Comparison of ENCODE assay signal across 15 cellular contexts in the genomic region with DNA sequence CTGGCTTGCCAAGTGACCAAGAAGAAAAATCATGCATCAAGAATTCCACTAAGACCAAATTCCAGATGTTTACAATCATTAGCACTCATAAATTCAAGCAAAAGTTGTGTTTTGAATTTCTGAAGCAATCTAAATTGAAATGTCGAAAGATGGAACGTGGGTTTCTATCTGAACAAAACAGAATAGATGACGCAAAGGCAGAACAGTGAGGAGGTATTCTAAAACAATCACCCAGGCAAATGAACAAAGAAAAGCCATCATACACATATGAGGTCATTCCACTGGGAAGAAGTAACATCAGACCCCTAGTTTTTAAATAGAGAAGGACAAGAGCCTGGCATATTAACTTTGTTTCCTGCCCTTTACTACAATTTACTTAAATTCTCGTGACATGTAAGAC. TPM values are rescaled to one million over a fixed set of nuclear protein-coding genes. Genes with fewer than 3 reads are reported as not detected.
DNase-seq lines count a peak whose midpoint lies in the region; ATAC-seq and TF ChIP-seq lines count a peak whose summit lies in the region.
"Had no signal": no experiment of that assay in that cellular context is flagged by ENCODE, and none has a peak within 500 bp of the region (broad histone marks: within the 10 kb centered on the region; RNA-seq: fewer than 3 reads in every experiment).

No MANE protein-coding gene starts in this region.

- H3K4me1 Mint-ChIP-seq in activated CD4-positive, alpha-beta T cell treated with anti-CD3 and anti-CD28 coated beads for 36 hours: peaks cover 33% of the 10 kb centered on the region
- peaks cover 18% of the 10 kb centered on the region for H3K4me1 Mint-ChIP-seq in activated CD4-positive, alpha-beta T cell treated with anti-CD3 and anti-CD28 coated beads, Interleukin-2, amount 10 ng/mL, durations not matched to agents 7 days and 5 days

- H3K27ac ChIP-seq in adrenal gland (peak overlapping the region in 3 of 5 donors; percentile 55 to 79 (median 70)), suprapubic skin (peak overlapping the region; percentile 61), heart left ventricle (no peak overlapping the region)
- H3K27ac ChIP-seq: VCaP had no signal

- H3K9me3 ChIP-seq in adrenal gland (replicated peaks in 1 of 3): no peaks in the 10 kb centered on the region
- no peaks in the 10 kb centered on the region for H3K9me3 ChIP-seq in suprapubic skin
- H3K9me3 ChIP-seq in heart left ventricle: no peaks in the 10 kb centered on the region
- H3K9me3 ChIP-seq: esophagus muscularis mucosa had no signal

- H3K36me3 ChIP-seq in adrenal gland (replicated peaks in 1 of 2): no peaks in the 10 kb centered on the region
- H3K36me3 ChIP-seq in suprapubic skin: no peaks in the 10 kb centered on the region
- H3K36me3 ChIP-seq in heart left ventricle: no peaks in the 10 kb centered on the region
- H3K36me3 ChIP-seq: esophagus muscularis mucosa had no signal

- TF ChIP-seq EP300 in suprapubic skin (IDR thresholded peaks at IDR 0.05): no peak

- no peak for DNase-seq in activated CD4-positive, alpha-beta T cell treated with anti-CD3 and anti-CD28 coated beads for 36 hours
- DNase-seq in activated CD4-positive, alpha-beta T cell treated with anti-CD3 and anti-CD28 coated beads, Interleukin-2, amount 10 ng/mL, durations not matched to agents 7 days and 5 days: no peak
- no peak for DNase-seq in adrenal gland
- peak; percentile 61 for DNase-seq in fibroblast of the conjunctiva (ENCODE audit: low read depth)
- DNase-seq in suprapubic skin (ENCODE audit: low spot score in 2 of 2): no peak
- DNase-seq in NOMO-1 (lab: John Stamatoyannopoulos, UW; ENCODE audit: unreplicated experiment in 2 of 2): no peak
- no peak for DNase-seq in heart left ventricle
- DNase-seq in mesenteric fat pad (ENCODE audit: low spot score): no peak
- DNase-seq: NCI-H2171, occipital lobe, substantia nigra had no signal

- H3K9me3 Mint-ChIP-seq in activated CD4-positive, alpha-beta T cell treated with anti-CD3 and anti-CD28 coated beads for 36 hours (ENCODE audit: low read depth): no peaks in the 10 kb centered on the region
- no peaks in the 10 kb centered on the region for H3K9me3 Mint-ChIP-seq in activated CD4-positive, alpha-beta T cell treated with anti-CD3 and anti-CD28 coated beads, Interleukin-2, amount 10 ng/mL, durations not matched to agents 7 days and 5 days
- H3K9me3 Mint-ChIP-seq: activated naive CD4-positive, alpha-beta T cell treated with anti-CD3 and anti-CD28 coated beads, Interleukin-2, amount 50 U/mL, for 72 hours had no signal

- H3K27me3 Mint-ChIP-seq in activated CD4-positive, alpha-beta T cell treated with anti-CD3 and anti-CD28 coated beads for 36 hours: no peaks in the 10 kb centered on the region
- H3K27me3 Mint-ChIP-seq in activated CD4-positive, alpha-beta T cell treated with anti-CD3 and anti-CD28 coated beads, Interleukin-2, amount 10 ng/mL, durations not matched to agents 7 days and 5 days: no peaks in the 10 kb centered on the region

- H3K4me1 ChIP-seq in adrenal gland (replicated peaks in 1 of 2) (peaks cover 4 to 27% of the 10 kb centered on the region in 2 donors), suprapubic skin (peaks cover 9% of the 10 kb centered on the region), heart left ventricle (peaks cover 0 to 41% (median 0%) of the 10 kb centered on the region in 12 donors)
- H3K4me1 ChIP-seq: esophagus muscularis mucosa had no signal

- TF ChIP-seq CTCF in adrenal gland (IDR thresholded peaks at IDR 0.05): no peak
- no peak for TF ChIP-seq CTCF in suprapubic skin (IDR thresholded peaks at IDR 0.05)
- no peak for TF ChIP-seq CTCF in heart left ventricle (IDR thresholded peaks at IDR 0.05)

- TF ChIP-seq POLR2A in adrenal gland (IDR thresholded peaks at IDR 0.05) (no peak), suprapubic skin (IDR thresholded peaks at IDR 0.05) (no peak), heart left ventricle (IDR thresholded peaks at IDR 0.05) (no peak)

- ATAC-seq in activated CD4-positive, alpha-beta T cell treated with anti-CD3 and anti-CD28 coated beads for 36 hours: no peak
- no peak for ATAC-seq in heart left ventricle

- WGBS in adrenal gland, 4 donors: 87 to 95% (median 92%) methylated on average over 4 of the region's 4 CpGs
- WGBS in suprapubic skin: 83% methylated on average over 4 of the region's 4 CpGs
- 93 to 97% (median 95%) methylated on average over 4 of the region's 4 CpGs for whole genome bisulfite sequencing in heart left ventricle, 4 donors

- CTCF ChIA-PET in activated CD4-positive, alpha-beta T cell treated with anti-CD3 and anti-CD28 coated beads for 36 hours (lab: Charles Lee): interaction anchor here (1.8 to 3.7 kb wide), 2 partner anchors 12 to 50 kb away, joined by 6 to 14 read pairs; no protein-coding TSS in a partner anchor
- CTCF ChIA-PET in activated CD4-positive, alpha-beta T cell treated with anti-CD3 and anti-CD28 coated beads, Interleukin-2, amount 10 ng/mL, durations not matched to agents 7 days and 5 days (lab: Charles Lee): interaction anchor here (1.6 kb wide), 1 partner anchor 119 kb away, joined by 3 read pairs; no protein-coding TSS in a partner anchor

- H3K27me3 ChIP-seq in adrenal gland (no peaks in the 10 kb centered on the region), suprapubic skin (no peaks in the 10 kb centered on the region), heart left ventricle (no peaks in the 10 kb centered on the region)
- H3K27me3 ChIP-seq: esophagus muscularis mucosa had no signal

- POLR2A ChIA-PET in activated CD4-positive, alpha-beta T cell treated with anti-CD3 and anti-CD28 coated beads for 36 hours (lab: Charles Lee): no interaction called here
- POLR2A ChIA-PET in activated CD4-positive, alpha-beta T cell treated with anti-CD3 and anti-CD28 coated beads, Interleukin-2, amount 10 ng/mL, durations not matched to agents 7 days and 5 days (lab: Charles Lee): interaction anchor here (0.7 kb wide), 1 partner anchor 21 kb away, joined by 3 read pairs; no protein-coding TSS in a partner anchor

- H3K4me3 Mint-ChIP-seq in activated CD4-positive, alpha-beta T cell treated with anti-CD3 and anti-CD28 coated beads for 36 hours: no peak overlapping the region
- no peak overlapping the region for H3K4me3 Mint-ChIP-seq in activated CD4-positive, alpha-beta T cell treated with anti-CD3 and anti-CD28 coated beads, Interleukin-2, amount 10 ng/mL, durations not matched to agents 7 days and 5 days

- intact Hi-C loops in activated CD4-positive, alpha-beta T cell treated with anti-CD3 and anti-CD28 coated beads for 36 hours (cut with DNase I, micrococcal nuclease): no loop called here
- intact Hi-C loops in adrenal gland (cut with DNase I) (no loop called here), heart left ventricle (cut with DNase I) (loop anchor here in 1 of 10 donors (10.0 kb wide), 1 partner anchor 116 kb away; a partner anchor contains a TSS)

- H3K4me3 ChIP-seq in adrenal gland (no peak overlapping the region), suprapubic skin (no peak overlapping the region), heart left ventricle (no peak overlapping the region)
- H3K4me3 ChIP-seq: esophagus muscularis mucosa had no signal

- H3K36me3 Mint-ChIP-seq in activated CD4-positive, alpha-beta T cell treated with anti-CD3 and anti-CD28 coated beads for 36 hours (ENCODE audit: low read depth): no peaks in the 10 kb centered on the region
- H3K36me3 Mint-ChIP-seq in activated CD4-positive, alpha-beta T cell treated with anti-CD3 and anti-CD28 coated beads, Interleukin-2, amount 10 ng/mL, durations not matched to agents 7 days and 5 days (ENCODE audit: low read depth): no peaks in the 10 kb centered on the region
- H3K36me3 Mint-ChIP-seq: activated naive CD4-positive, alpha-beta T cell treated with anti-CD3 and anti-CD28 coated beads, Interleukin-2, amount 50 U/mL, for 72 hours had no signal

- H3K27ac Mint-ChIP-seq in activated CD4-positive, alpha-beta T cell treated with anti-CD3 and anti-CD28 coated beads for 36 hours: peak overlapping the region; percentile 45
- no peak overlapping the region for H3K27ac Mint-ChIP-seq in activated CD4-positive, alpha-beta T cell treated with anti-CD3 and anti-CD28 coated beads, Interleukin-2, amount 10 ng/mL, durations not matched to agents 7 days and 5 days

RNA-seq across cellular contexts. Expression of a gene that starts 58.0 kb away (rescaled TPM):
- 1 to 10 TPM; 1.9 to 2.3 TPM for total RNA-seq in activated CD4-positive, alpha-beta T cell treated with anti-CD3 and anti-CD28 coated beads for 36 hours
- 1 to 10 TPM; 3.6 to 5.4 TPM for total RNA-seq in activated CD4-positive, alpha-beta T cell treated with anti-CD3 and anti-CD28 coated beads, Interleukin-2, amount 10 ng/mL, durations not matched to agents 7 days and 5 days
- total RNA-seq in adrenal gland (10 to 100 TPM; 15.0 to 62.7 (median 29.0) TPM), suprapubic skin (1 to 10 TPM in 1 of 4 donors, under 1 TPM in 3; 0.36 to 2.2 (median 0.64) TPM), heart left ventricle (1 to 10 TPM in 1 of 9 donors, under 1 TPM in 7, not detected in 1; 0.12 to 1.4 (median 0.23) TPM), mesenteric fat pad (0.16 TPM)
- polyA plus RNA-seq in adrenal gland (10 to 100 TPM in 1 of 3 donors, 1 to 10 TPM in 2; 6.5 to 11.3 (median 9.9) TPM), heart left ventricle (under 1 TPM; 0.12 to 0.46 TPM)
- total RNA-seq: A673 had no signal

Comparison
In these comparisons a context has a peak if more than half of its experiments do, and no peak if none do; other contexts are left out.
1. H3K27ac ChIP-seq: peak in adrenal gland (3 of 5) and suprapubic skin (single experiment); none in heart left ventricle (0 of 12).